9 cellular contexts compared by ENCODE assay signal in the genomic region with DNA sequence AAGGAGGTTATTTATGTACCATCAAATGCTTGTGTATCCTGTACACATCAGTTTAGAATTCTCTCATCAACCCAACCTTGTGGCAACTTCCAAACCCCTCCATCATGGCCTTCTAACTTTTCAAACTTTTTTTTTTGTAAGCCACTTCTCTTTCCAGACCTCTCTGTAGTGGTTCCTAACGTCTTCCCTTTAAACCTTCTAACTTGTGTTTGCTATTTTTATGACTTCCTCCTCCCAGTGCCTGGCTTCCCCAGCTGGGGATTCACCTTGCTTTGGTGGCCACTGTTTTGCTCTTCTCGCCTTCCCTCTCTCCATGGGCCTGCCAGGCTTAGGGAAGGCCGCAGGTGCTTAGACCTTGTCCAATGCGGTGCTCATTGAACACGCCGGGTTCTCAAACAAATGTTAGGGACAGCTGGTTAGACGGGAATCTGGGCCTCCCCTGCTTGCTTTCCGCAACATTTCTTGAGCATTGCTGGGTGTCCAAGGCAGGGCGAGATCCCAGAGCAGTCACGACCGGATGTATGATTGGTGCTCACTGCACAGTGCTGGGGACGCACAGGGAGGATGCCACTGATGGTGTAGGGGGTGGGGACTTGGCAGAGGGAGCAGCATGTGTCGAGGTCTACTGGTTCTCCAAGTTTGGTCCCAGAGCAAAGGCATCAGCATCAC. TPM values are rescaled to one million over a fixed set of nuclear protein-coding genes. Genes with fewer than 3 reads are reported as not detected.
DNase-seq lines count a peak whose midpoint lies in the region; ATAC-seq and TF ChIP-seq lines count a peak whose summit lies in the region.
"Had no signal": no experiment of that assay in that cellular context is flagged by ENCODE, and none has a peak within 500 bp of the region (broad histone marks: within the 10 kb centered on the region; RNA-seq: fewer than 3 reads in every experiment).

No MANE protein-coding gene starts in this region.

- peaks cover 21% of the 10 kb centered on the region; the same call in 1 of the 2 replicates for H3K79me2 ChIP-seq in KMS-11 (ENCODE audit: insufficient read depth, low read depth)

- peak overlapping the region; percentile 87 for H3K4me3 Mint-ChIP-seq in activated T-helper 17 cell treated with anti-CD3 and anti-CD28 coated beads, Interleukin-2, amount 50 U/mL, for 72 hours
- H3K4me3 Mint-ChIP-seq in natural killer cell treated with Interleukin-12 subunit alpha and Interleukin-12 subunit beta and Interleukin-15 and Interleukin-18, amount 100 ng/mL, for 72 hours = peak overlapping the region; percentile 50

- no peak overlapping the region for H3K27ac ChIP-seq in KMS-11

- H3K27ac Mint-ChIP-seq in activated T-helper 17 cell treated with anti-CD3 and anti-CD28 coated beads, Interleukin-2, amount 50 U/mL, for 72 hours = peak overlapping the region; percentile 93
- H3K27ac Mint-ChIP-seq in natural killer cell treated with Interleukin-12 subunit alpha and Interleukin-12 subunit beta and Interleukin-15 and Interleukin-18, amount 100 ng/mL, for 72 hours = no peak overlapping the region

- no peak overlapping the region for H3K4me3 ChIP-seq in KMS-11 (IDR thresholded peaks at IDR 0.05; ENCODE audit: insufficient read depth, low read depth, low read length)

- H3K9ac ChIP-seq in KMS-11 = no peak overlapping the region

- DNase-seq in DMS153 treated with DMSO at 0.1 percent for 48 hours (lab: John Stamatoyannopoulos, UW; ENCODE audit: unreplicated experiment) (peak; percentile 27), GM03348 (ENCODE audit: low spot score) (no peak), cerebellum (ENCODE audit: low spot score) (no peak), HK-2 (ENCODE audit: unreplicated experiment) (no peak), NCI-H2029 treated with DMSO at 0.1 percent for 48 hours (lab: John Stamatoyannopoulos, UW) (no peak)
- no peak for DNase-seq in natural killer cell treated with Interleukin-12 subunit alpha and Interleukin-12 subunit beta and Interleukin-15 and Interleukin-18, amount 100 ng/mL, for 72 hours (ENCODE audit: low spot score)
- DNase-seq: dermis blood vessel endothelial cell had no signal

- peak overlapping the region; percentile 81; the same call in 1 of the 2 replicates for H3K4me2 ChIP-seq in KMS-11

- H2AFZ ChIP-seq in KMS-11 (ENCODE audit: low read depth) = peak overlapping the region; percentile 96; the same call in 1 of the 2 replicates

- TF ChIP-seq CTCF in KMS-11 (conservative IDR thresholded peaks at IDR 0.05; ENCODE audit: low read depth, low read length) = no peak

- H3K27me3 Mint-ChIP-seq in activated T-helper 17 cell treated with anti-CD3 and anti-CD28 coated beads, Interleukin-2, amount 50 U/mL, for 72 hours = no peaks in the 10 kb centered on the region
- H3K27me3 Mint-ChIP-seq in natural killer cell treated with Interleukin-12 subunit alpha and Interleukin-12 subunit beta and Interleukin-15 and Interleukin-18, amount 100 ng/mL, for 72 hours = peaks cover 0 to 3% of the 10 kb centered on the region in 2 donors

- H3K36me3 ChIP-seq in KMS-11 (ENCODE audit: insufficient read depth) = no peaks in the 10 kb centered on the region

- H3K27me3 ChIP-seq in KMS-11 (ENCODE audit: insufficient read depth, low read depth) = no peaks in the 10 kb centered on the region

- no peaks in the 10 kb centered on the region for H4K20me1 ChIP-seq in KMS-11 (ENCODE audit: insufficient read depth)

- peaks cover 18% of the 10 kb centered on the region for H3K4me1 Mint-ChIP-seq in activated T-helper 17 cell treated with anti-CD3 and anti-CD28 coated beads, Interleukin-2, amount 50 U/mL, for 72 hours
- H3K4me1 Mint-ChIP-seq in natural killer cell treated with Interleukin-12 subunit alpha and Interleukin-12 subunit beta and Interleukin-15 and Interleukin-18, amount 100 ng/mL, for 72 hours (ENCODE audit: low read depth in 2 of 2) = peaks cover 9 to 21% of the 10 kb centered on the region in 2 donors

- H3K9me3 Mint-ChIP-seq in activated T-helper 17 cell treated with anti-CD3 and anti-CD28 coated beads, Interleukin-2, amount 50 U/mL, for 72 hours = no peaks in the 10 kb centered on the region
- H3K9me3 Mint-ChIP-seq in natural killer cell treated with Interleukin-12 subunit alpha and Interleukin-12 subunit beta and Interleukin-15 and Interleukin-18, amount 100 ng/mL, for 72 hours = no peaks in the 10 kb centered on the region

- ATAC-seq in activated T-helper 17 cell treated with anti-CD3 and anti-CD28 coated beads, Interleukin-2, amount 50 U/mL, for 72 hours (replicated peaks) = no peak
- no peak for ATAC-seq in natural killer cell treated with Interleukin-12 subunit alpha and Interleukin-12 subunit beta and Interleukin-15 and Interleukin-18, amount 100 ng/mL, for 72 hours

- peaks cover 7% of the 10 kb centered on the region for H3K4me1 ChIP-seq in KMS-11 (ENCODE audit: low read depth, poor library complexity, severe bottlenecking)

- H3K36me3 Mint-ChIP-seq in activated T-helper 17 cell treated with anti-CD3 and anti-CD28 coated beads, Interleukin-2, amount 50 U/mL, for 72 hours (ENCODE audit: low read depth) = peaks cover 16% of the 10 kb centered on the region
- H3K36me3 Mint-ChIP-seq in natural killer cell treated with Interleukin-12 subunit alpha and Interleukin-12 subunit beta and Interleukin-15 and Interleukin-18, amount 100 ng/mL, for 72 hours = no peaks in the 10 kb centered on the region

RNA-seq across cellular contexts. Expression of a gene that starts 1.1 kb away (rescaled TPM):
- total RNA-seq in activated T-helper 17 cell treated with anti-CD3 and anti-CD28 coated beads, Interleukin-2, amount 50 U/mL, for 72 hours = 10 to 100 TPM; 38.5 to 95.1 TPM
- 10 to 100 TPM; 19.6 to 27.1 TPM for total RNA-seq in natural killer cell treated with Interleukin-12 subunit alpha and Interleukin-12 subunit beta and Interleukin-15 and Interleukin-18, amount 100 ng/mL, for 72 hours
- 17.8 TPM for total RNA-seq in cerebellum

RNA-seq across cellular contexts. Expression of a gene that starts 28.1 kb away (rescaled TPM):
- total RNA-seq in activated T-helper 17 cell treated with anti-CD3 and anti-CD28 coated beads, Interleukin-2, amount 50 U/mL, for 72 hours = 100 to 1,000 TPM in 1 of 2 donors, 10 to 100 TPM in 1; 63.3 to 109 TPM
- total RNA-seq in natural killer cell treated with Interleukin-12 subunit alpha and Interleukin-12 subunit beta and Interleukin-15 and Interleukin-18, amount 100 ng/mL, for 72 hours = 10 to 100 TPM; 62.7 to 77.7 TPM
- 32.8 TPM for total RNA-seq in cerebellum

RNA-seq across cellular contexts. Expression of a gene that starts 28.2 kb away (rescaled TPM):
- total RNA-seq in activated T-helper 17 cell treated with anti-CD3 and anti-CD28 coated beads, Interleukin-2, amount 50 U/mL, for 72 hours = 10 to 100 TPM; 20.8 to 48.7 TPM
- total RNA-seq in natural killer cell treated with Interleukin-12 subunit alpha and Interleukin-12 subunit beta and Interleukin-15 and Interleukin-18, amount 100 ng/mL, for 72 hours = 10 to 100 TPM; 15.8 to 40.2 TPM
- total RNA-seq in cerebellum = 4.7 TPM

RNA-seq across cellular contexts. Expression of a gene that starts 52.5 kb away (rescaled TPM):
- 100 to 1,000 TPM in 1 of 2 donors, 10 to 100 TPM in 1; 37.1 to 101 TPM for total RNA-seq in activated T-helper 17 cell treated with anti-CD3 and anti-CD28 coated beads, Interleukin-2, amount 50 U/mL, for 72 hours
- total RNA-seq in natural killer cell treated with Interleukin-12 subunit alpha and Interleukin-12 subunit beta and Interleukin-15 and Interleukin-18, amount 100 ng/mL, for 72 hours = 100 to 1,000 TPM in 1 of 2 donors, 10 to 100 TPM in 1; 90.8 to 138 TPM
- 35.9 TPM for total RNA-seq in cerebellum
